9 cellular contexts compared by ENCODE assay signal in the genomic region with DNA sequence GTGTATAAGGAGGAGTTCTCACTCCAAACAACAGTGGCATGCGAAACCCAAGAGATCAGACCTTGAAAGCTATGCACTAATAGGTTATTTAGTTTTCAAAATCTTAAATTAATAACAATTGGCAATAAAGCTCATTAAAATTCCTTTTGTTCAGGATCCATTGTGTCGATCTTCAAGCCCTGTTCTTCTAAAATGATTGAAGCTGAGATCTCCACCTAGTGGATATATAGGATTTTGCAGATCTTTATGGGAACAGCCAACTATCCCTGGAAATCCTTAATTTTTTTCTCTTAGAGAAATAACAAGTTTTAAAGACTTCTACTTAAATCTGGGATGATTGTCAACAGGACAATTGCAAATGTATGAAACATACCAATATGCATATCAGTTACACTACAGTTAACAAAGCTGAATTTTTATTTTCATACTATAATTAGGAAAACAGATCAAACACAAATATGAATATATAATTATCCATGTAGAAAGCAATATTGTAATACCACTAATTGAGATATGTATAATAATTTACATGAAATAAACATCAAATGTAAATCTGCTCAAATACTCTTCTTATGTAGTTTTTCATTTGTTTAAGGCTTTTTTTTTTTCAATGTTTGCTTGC. TPM values are rescaled to one million over a fixed set of nuclear protein-coding genes. Genes with fewer than 3 reads are reported as not detected.
A peak's percentile ranks its signal among the peaks of the same experiment; 100 is the strongest.
DNase-seq lines count a peak whose midpoint lies in the region; ATAC-seq and TF ChIP-seq lines count a peak whose summit lies in the region.
"Had no signal": no experiment of that assay in that cellular context is flagged by ENCODE, and none has a peak within 500 bp of the region (broad histone marks: within the 10 kb centered on the region; RNA-seq: fewer than 3 reads in every experiment).

No MANE protein-coding gene starts in this region.

- peaks cover 3% of the 10 kb centered on the region for H3K27me3 Mint-ChIP-seq in activated naive CD8-positive, alpha-beta T cell treated with anti-CD3 and anti-CD28 coated beads, Interleukin-2, amount 50 U/mL, for 24 hours
- H3K27me3 Mint-ChIP-seq in activated naive CD8-positive, alpha-beta T cell treated with anti-CD3 and anti-CD28 coated beads for 36 hours: peaks cover 4% of the 10 kb centered on the region

- peak; percentile 61 for TF ChIP-seq CTCF in choroid plexus epithelial cell (conservative IDR thresholded peaks at IDR 0.05; ENCODE audit: low read depth, low read length)

- no peaks in the 10 kb centered on the region for H3K36me3 Mint-ChIP-seq in activated naive CD8-positive, alpha-beta T cell treated with anti-CD3 and anti-CD28 coated beads, Interleukin-2, amount 50 U/mL, for 24 hours (ENCODE audit: low read depth)
- H3K36me3 Mint-ChIP-seq in activated naive CD8-positive, alpha-beta T cell treated with anti-CD3 and anti-CD28 coated beads for 36 hours: no peaks in the 10 kb centered on the region

- no peaks in the 10 kb centered on the region for H3K9me3 Mint-ChIP-seq in activated naive CD8-positive, alpha-beta T cell treated with anti-CD3 and anti-CD28 coated beads, Interleukin-2, amount 50 U/mL, for 24 hours
- H3K9me3 Mint-ChIP-seq in activated naive CD8-positive, alpha-beta T cell treated with anti-CD3 and anti-CD28 coated beads for 36 hours: no peaks in the 10 kb centered on the region

- H3K27ac Mint-ChIP-seq in activated naive CD8-positive, alpha-beta T cell treated with anti-CD3 and anti-CD28 coated beads, Interleukin-2, amount 50 U/mL, for 24 hours: no peak overlapping the region
- H3K27ac Mint-ChIP-seq in activated naive CD8-positive, alpha-beta T cell treated with anti-CD3 and anti-CD28 coated beads for 36 hours: no peak overlapping the region

- H3K4me3 ChIP-seq in choroid plexus epithelial cell (ENCODE audit: low read depth, low read length): no peak overlapping the region

- ATAC-seq in HG03025 (IDR thresholded peaks at IDR 0.05; ENCODE audit: low FRiP score, unreplicated experiment) (peak; percentile 57), HG03439 (IDR thresholded peaks at IDR 0.05; ENCODE audit: unreplicated experiment) (no peak)
- no peak for ATAC-seq in activated naive CD8-positive, alpha-beta T cell treated with anti-CD3 and anti-CD28 coated beads, Interleukin-2, amount 50 U/mL, for 24 hours

- DNase-seq in DMS153 treated with DMSO at 0.1 percent for 48 hours (lab: John Stamatoyannopoulos, UW; ENCODE audit: unreplicated experiment): peak; percentile 48
- DNase-seq in NCI-H748 (lab: John Stamatoyannopoulos, UW; ENCODE audit: unreplicated experiment): peak; percentile 84
- peak; percentile 60 for DNase-seq in choroid plexus epithelial cell (ENCODE audit: low read depth)
- peak; percentile 70 for DNase-seq in medulla oblongata (ENCODE audit: extremely low spot score)
- no peak for DNase-seq in activated naive CD8-positive, alpha-beta T cell treated with anti-CD3 and anti-CD28 coated beads, Interleukin-2, amount 50 U/mL, for 24 hours
- DNase-seq in activated naive CD8-positive, alpha-beta T cell treated with anti-CD3 and anti-CD28 coated beads for 36 hours: no peak

- H3K4me1 Mint-ChIP-seq in activated naive CD8-positive, alpha-beta T cell treated with anti-CD3 and anti-CD28 coated beads, Interleukin-2, amount 50 U/mL, for 24 hours: no peaks in the 10 kb centered on the region
- no peaks in the 10 kb centered on the region for H3K4me1 Mint-ChIP-seq in activated naive CD8-positive, alpha-beta T cell treated with anti-CD3 and anti-CD28 coated beads for 36 hours

- H3K4me3 Mint-ChIP-seq in activated naive CD8-positive, alpha-beta T cell treated with anti-CD3 and anti-CD28 coated beads, Interleukin-2, amount 50 U/mL, for 24 hours: no peak overlapping the region
- H3K4me3 Mint-ChIP-seq in activated naive CD8-positive, alpha-beta T cell treated with anti-CD3 and anti-CD28 coated beads for 36 hours: no peak overlapping the region

RNA-seq across cellular contexts. Expression of a gene that starts 43.3 kb away (rescaled TPM):
- total RNA-seq in activated naive CD8-positive, alpha-beta T cell treated with anti-CD3 and anti-CD28 coated beads for 36 hours: not detected
- total RNA-seq: mononuclear cell had no signal

Comparison
In these comparisons a context has a peak if more than half of its experiments do, and no peak if none do; other contexts are left out.
1. DNase-seq: peak in DMS153 treated with DMSO at 0.1 percent for 48 hours (single experiment), NCI-H748 (single experiment), choroid plexus epithelial cell (single experiment) and medulla oblongata (single experiment); none in activated naive CD8-positive, alpha-beta T cell treated with anti-CD3 and anti-CD28 coated beads, Interleukin-2, amount 50 U/mL, for 24 hours (single experiment) and activated naive CD8-positive, alpha-beta T cell treated with anti-CD3 and anti-CD28 coated beads for 36 hours (single experiment).